In genomic region chr7:27133409-27134157, GRCh38 we compare ENCODE assay signal across 1 cellular context.
TF ChIP-seq lines count a peak whose summit lies in the region.

No MANE protein-coding gene starts in this region.

TF ChIP-seq in HepG2, 621 proteins besides CTCF, POLR2A, EP300 and RAD21 (continued from another document):
- TF ChIP-seq AHDC1 (CRISPR knock-in tag; IDR thresholded peaks at IDR 0.05; ENCODE audit: borderline replicate concordance) (no peak), CBX1 (IDR thresholded peaks at IDR 0.05; ENCODE audit: low read depth) (no peak), LRRFIP1 (CRISPR knock-in tag; conservative IDR thresholded peaks at IDR 0.05) (no peak), ZFP36L2 (CRISPR knock-in tag; IDR thresholded peaks at IDR 0.05) (no peak), HIVEP1 (CRISPR knock-in tag; IDR thresholded peaks at IDR 0.05) (no peak), ZNF530 (CRISPR knock-in tag; IDR thresholded peaks at IDR 0.05; ENCODE audit: low read depth) (no peak), SP2 (CRISPR knock-in tag; IDR thresholded peaks at IDR 0.05) (no peak), ZFP36L1 (CRISPR knock-in tag; IDR thresholded peaks at IDR 0.05) (no peak), ZNF260 (CRISPR knock-in tag; IDR thresholded peaks at IDR 0.05; ENCODE audit: borderline replicate concordance, low read depth) (no peak), KAT2B (IDR thresholded peaks at IDR 0.05; ENCODE audit: borderline replicate concordance, low read depth, low read length) (no peak), ZIK1 (CRISPR knock-in tag; IDR thresholded peaks at IDR 0.05; ENCODE audit: borderline replicate concordance, low read depth) (no peak), KDM2A (CRISPR knock-in tag; IDR thresholded peaks at IDR 0.05; ENCODE audit: borderline replicate concordance, low read depth) (no peak), ZSCAN25 (CRISPR knock-in tag; IDR thresholded peaks at IDR 0.05) (no peak), ZNF451 (CRISPR knock-in tag; IDR thresholded peaks at IDR 0.05) (no peak), ZNF460 (CRISPR knock-in tag; IDR thresholded peaks at IDR 0.05; ENCODE audit: borderline replicate concordance) (no peak), SIX4 (CRISPR knock-in tag; IDR thresholded peaks at IDR 0.05) (no peak), AGO2 (optimal IDR thresholded peaks at IDR 0.05; ENCODE audit: low read depth, low read length) (no peak), ELF4 (CRISPR knock-in tag; IDR thresholded peaks at IDR 0.05; ENCODE audit: borderline replicate concordance) (0 out of 2 replicates have a peak, but pooled peaks have one; percentile 38), FIP1L1 (IDR thresholded peaks at IDR 0.05; ENCODE audit: borderline replicate concordance, insufficient read depth, low read depth, low read length) (no peak), POLR2AphosphoS2 (IDR thresholded peaks at IDR 0.05; ENCODE audit: low read depth, low read length) (no peak), ZNF143 (CRISPR knock-in tag; IDR thresholded peaks at IDR 0.05) (no peak), ZNF326 (CRISPR knock-in tag; IDR thresholded peaks at IDR 0.05; ENCODE audit: borderline replicate concordance) (no peak), ZNF282 (IDR thresholded peaks at IDR 0.05; ENCODE audit: partially characterized antibody) (no peak)
- TF ChIP-seq, protein P1, sequence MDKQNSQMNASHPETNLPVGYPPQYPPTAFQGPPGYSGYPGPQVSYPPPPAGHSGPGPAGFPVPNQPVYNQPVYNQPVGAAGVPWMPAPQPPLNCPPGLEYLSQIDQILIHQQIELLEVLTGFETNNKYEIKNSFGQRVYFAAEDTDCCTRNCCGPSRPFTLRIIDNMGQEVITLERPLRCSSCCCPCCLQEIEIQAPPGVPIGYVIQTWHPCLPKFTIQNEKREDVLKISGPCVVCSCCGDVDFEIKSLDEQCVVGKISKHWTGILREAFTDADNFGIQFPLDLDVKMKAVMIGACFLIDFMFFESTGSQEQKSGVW (CRISPR knock-in tag; IDR thresholded peaks at IDR 0.05; ENCODE audit: borderline replicate concordance), result no peak
TF ChIP-seq in HepG2: peak in this region for 66.
